In genomic region chr10:273088-273487, GRCh38 we compare ENCODE assay signal across 18 cellular contexts.
DNase-seq lines count a peak whose midpoint lies in the region; ATAC-seq and TF ChIP-seq lines count a peak whose summit lies in the region.
"Had no signal": no experiment of that assay in that cellular context is flagged by ENCODE, and none has a peak within 500 bp of the region (broad histone marks: within the 10 kb centered on the region; RNA-seq: fewer than 3 reads in every experiment).

No MANE protein-coding gene starts in this region.

- H3K4me1 ChIP-seq in stomach: no peaks in the 10 kb centered on the region
- H3K4me1 ChIP-seq: A549, Caco-2 had no signal

- H3K36me3 ChIP-seq in stomach: peaks cover 5 to 44% (median 32%) of the 10 kb centered on the region in 4 donors

- TF ChIP-seq POLR2A in stomach (IDR thresholded peaks at IDR 0.05): no peak

- 96 to 97% (median 97%) methylated on average over 16 of the region's 16 CpGs for WGBS in stomach, 5 donors

- ATAC-seq in Right ventricle myocardium inferior: no peak
- ATAC-seq: A549; CD8-positive, alpha-beta T cell had no signal

- no peaks in the 10 kb centered on the region for H3K9me3 ChIP-seq in stomach
- H3K9me3 ChIP-seq: A549; BLaER1 treated with 17β-estradiol and CSF1 and Interleukin-3, amounts not matched to agents 10 nM and 100 nM; Caco-2 had no signal

- no peak overlapping the region for H3K27ac ChIP-seq in stomach
- H3K27ac ChIP-seq: 22Rv1; A549; BLaER1 treated with 17β-estradiol and CSF1 and Interleukin-3, amounts not matched to agents 10 nM and 100 nM; C4-2B had no signal

- TF ChIP-seq CTCF in stomach (IDR thresholded peaks at IDR 0.05): no peak

- no peak overlapping the region for H3K4me3 ChIP-seq in stomach
- H3K4me3 ChIP-seq: A549; BLaER1 treated with 17β-estradiol and CSF1 and Interleukin-3, amounts not matched to agents 10 nM and 100 nM had no signal

- intact Hi-C loops in stomach (cut with DNase I; ENCODE audit: low total_unique reads) (no loop called here), Right ventricle myocardium inferior (cut with DNase I) (no loop called here)

- no peak for TF ChIP-seq EP300 in stomach (IDR thresholded peaks at IDR 0.05)

- no peaks in the 10 kb centered on the region for H3K27me3 ChIP-seq in stomach
- H3K27me3 ChIP-seq: BLaER1 treated with 17β-estradiol and CSF1 and Interleukin-3, amounts not matched to agents 10 nM and 100 nM had no signal

- DNase-seq in NCI-H187 (lab: John Stamatoyannopoulos, UW) (peak; percentile 9 to 29), NCI-H187 treated with DMSO at 0.1 percent for 48 hours (lab: John Stamatoyannopoulos, UW) (no peak), islet precursor cell (peak; percentile 34), stomach (peak; percentile 24), Right ventricle myocardium inferior (ENCODE audit: missing footprints) (no peak), nucleus accumbens (lab: John Stamatoyannopoulos, UW) (no peak)
- DNase-seq in central memory CD4-positive, alpha-beta T cell: no peak
- DNase-seq: AML-193; Caco-2; Calu3; CD4-positive, alpha-beta T cell; CD8-positive, alpha-beta T cell; DMS79 treated with DMSO at 0.1 percent for 48 hours; GF-D8 had no signal

Comparison
In these comparisons a context has a peak if more than half of its experiments do, and no peak if none do; other contexts are left out.
1. DNase-seq: peak in NCI-H187 (2 of 2), islet precursor cell (single experiment) and stomach (single experiment); none in NCI-H187 treated with DMSO at 0.1 percent for 48 hours (single experiment), Right ventricle myocardium inferior (single experiment), nucleus accumbens (0 of 56) and central memory CD4-positive, alpha-beta T cell (single experiment).